ENCODE assay signal across 8 cellular contexts in the genomic region with DNA sequence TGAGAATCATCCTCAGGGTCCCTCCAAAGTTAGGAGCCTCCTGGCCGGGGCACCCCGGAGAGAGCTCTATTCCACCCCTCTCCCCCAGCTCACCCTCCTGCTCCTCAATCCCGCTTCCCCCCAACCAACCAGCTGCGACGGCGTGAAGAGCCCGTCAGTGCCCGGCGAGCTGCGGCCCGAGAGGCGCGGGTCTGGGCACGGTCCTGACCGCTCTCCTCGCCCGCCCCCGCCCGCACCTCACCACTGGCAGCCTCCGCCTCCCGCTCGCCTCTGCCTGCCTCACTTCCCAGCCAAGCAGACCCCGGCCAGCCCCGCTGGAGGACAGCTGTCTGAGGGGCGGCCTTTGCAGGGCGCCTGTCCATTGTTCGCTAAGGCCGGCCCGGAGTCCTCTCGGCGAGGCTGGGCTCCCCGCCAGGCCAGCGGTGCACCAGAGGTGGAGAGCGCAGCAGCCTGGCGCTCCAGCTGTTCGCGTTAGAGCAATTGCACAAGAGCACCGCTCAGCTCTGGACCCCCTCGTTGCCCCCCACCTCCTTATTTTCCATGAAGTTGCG. TPM values are rescaled to one million over a fixed set of nuclear protein-coding genes. Genes with fewer than 3 reads are reported as not detected.
DNase-seq lines count a peak whose midpoint lies in the region; ATAC-seq and TF ChIP-seq lines count a peak whose summit lies in the region.

No MANE protein-coding gene starts in this region.

- no peaks in the 10 kb centered on the region for H4K20me1 ChIP-seq in fibroblast of lung (ENCODE audit: control insufficient read depth, extremely low read depth, insufficient read depth, low read length)

- peak overlapping the region; percentile 46 for H3K4me2 ChIP-seq in fibroblast of lung (ENCODE audit: extremely low read depth, insufficient read depth, low read length)

- peak overlapping the region; percentile 57 for H2AFZ ChIP-seq in fibroblast of lung (ENCODE audit: low read length)

- H3K4me1 ChIP-seq in HAP-1: peaks cover 40% of the 10 kb centered on the region
- peaks cover 18% of the 10 kb centered on the region for H3K4me1 ChIP-seq in fibroblast of lung (ENCODE audit: control insufficient read depth, extremely low read depth, insufficient read depth, low read length)
- H3K4me1 ChIP-seq in muscle layer of duodenum (ENCODE audit: control insufficient read depth in 1 of 2, insufficient read depth in 2 of 2, low read length in 2 of 2): peaks cover 4 to 33% of the 10 kb centered on the region in 2 donors
- H3K4me1 ChIP-seq in vagina: peaks cover 39% of the 10 kb centered on the region

- POLR2A ChIA-PET in AG04450 (lab: Yijun Ruan, JAX): interaction anchor here (1.4 kb wide), 1 partner anchor 32 kb away, joined by 3 read pairs; no protein-coding TSS in a partner anchor

- peaks cover 13% of the 10 kb centered on the region for H3K27me3 ChIP-seq in AG04450 (ENCODE audit: control insufficient read depth, insufficient read depth, low read length)
- no peaks in the 10 kb centered on the region for H3K27me3 ChIP-seq in HAP-1 (ENCODE audit: low read depth)
- H3K27me3 ChIP-seq in fibroblast of lung (ENCODE audit: control insufficient read depth, insufficient read depth, low read length): no peaks in the 10 kb centered on the region
- peaks cover 27% of the 10 kb centered on the region for H3K27me3 ChIP-seq in muscle layer of duodenum (ENCODE audit: low read depth, low read length)
- no peaks in the 10 kb centered on the region for H3K27me3 ChIP-seq in vagina

- H3K79me2 ChIP-seq in fibroblast of lung (ENCODE audit: control insufficient read depth, insufficient read depth, low read length): peaks cover 53% of the 10 kb centered on the region

- intact Hi-C loops in activated CD4-positive, alpha-beta T cell treated with anti-CD3 and anti-CD28 coated beads, Interleukin-2, amount 10 ng/mL, durations not matched to agents 24 days and 14 days (cut with micrococcal nuclease): loop anchor here (5.0 to 10.0 kb wide), 3 partner anchors 144 to 676 kb away; a partner anchor contains a TSS
- intact Hi-C loops in vagina (cut with DNase I): loop anchor here (10.0 kb wide), 1 partner anchor 174 kb away; no protein-coding TSS in a partner anchor

- no peak for TF ChIP-seq CTCF in AG04450 (IDR thresholded peaks at IDR 0.05; ENCODE audit: low read depth, low read length)
- no peak for TF ChIP-seq CTCF in fibroblast of lung (conservative IDR thresholded peaks at IDR 0.05 in 1 of 2, IDR thresholded peaks at IDR 0.05 in 1 of 2; ENCODE audit: low read depth in 1 of 2, low read length in 2 of 2)
- TF ChIP-seq CTCF in vagina (IDR thresholded peaks at IDR 0.05): no peak

- peak overlapping the region; percentile 67 for H3K9ac ChIP-seq in fibroblast of lung (ENCODE audit: insufficient read depth, low read length)

- ATAC-seq in HG02973 (IDR thresholded peaks at IDR 0.05; ENCODE audit: unreplicated experiment) (no peak), HG03139 (IDR thresholded peaks at IDR 0.05; ENCODE audit: unreplicated experiment) (no peak)

- H3K4me3 Mint-ChIP-seq in activated CD4-positive, alpha-beta T cell treated with anti-CD3 and anti-CD28 coated beads, Interleukin-2, amount 10 ng/mL, durations not matched to agents 24 days and 14 days: peak overlapping the region; percentile 89

- no peaks in the 10 kb centered on the region for H3K9me3 Mint-ChIP-seq in activated CD4-positive, alpha-beta T cell treated with anti-CD3 and anti-CD28 coated beads, Interleukin-2, amount 10 ng/mL, durations not matched to agents 24 days and 14 days

- TF ChIP-seq POLR2A in vagina (IDR thresholded peaks at IDR 0.05): no peak

- CTCF ChIA-PET in AG04450 (lab: Charles Lee): interaction anchor here (1.5 to 1.8 kb wide), 2 partner anchors 31 to 173 kb away, joined by 3 to 6 read pairs; a partner anchor contains a TSS

- H3K4me3 ChIP-seq in AG04450 (ENCODE audit: low read depth, low read length): peak overlapping the region; percentile 76
- H3K4me3 ChIP-seq in HAP-1: peak overlapping the region; percentile 72
- peak overlapping the region; percentile 63 to 94 (median 86) for H3K4me3 ChIP-seq in fibroblast of lung (replicated peaks in 1 of 4; ENCODE audit: control extremely low read depth in 1 of 4, insufficient read depth in 1 of 4, low read depth in 3 of 4, low read length in 4 of 4)
- H3K4me3 ChIP-seq in muscle layer of duodenum (ENCODE audit: low read depth in 1 of 2, low read length in 2 of 2): peak overlapping the region; percentile 82 to 83
- H3K4me3 ChIP-seq in vagina: peak overlapping the region; percentile 72

- DNase-seq in AG04450 (ENCODE audit: low read depth, low spot score) (no peak), HAP-1 (ENCODE audit: low spot score in 2 of 2) (peak in 1 of 2 experiments; percentile 74), fibroblast of lung (ENCODE audit: low read depth in 2 of 2) (peak in 1 of 2 donors; percentile 56), vagina (ENCODE audit: extremely low spot score in 2 of 2) (peak in 1 of 2 donors; percentile 84)
- DNase-seq in activated CD4-positive, alpha-beta T cell treated with anti-CD3 and anti-CD28 coated beads, Interleukin-2, amount 10 ng/mL, durations not matched to agents 24 days and 14 days: peak; percentile 63

- H3K27ac ChIP-seq in AG04450 (ENCODE audit: low read depth, low read length): no peak overlapping the region
- H3K27ac ChIP-seq in fibroblast of lung (ENCODE audit: insufficient read depth, low read length): peak overlapping the region; percentile 84
- no peak overlapping the region for H3K27ac ChIP-seq in muscle layer of duodenum (ENCODE audit: low read length)
- H3K27ac ChIP-seq in vagina: peak overlapping the region; percentile 88

- peaks cover 42% of the 10 kb centered on the region for H3K27me3 Mint-ChIP-seq in activated CD4-positive, alpha-beta T cell treated with anti-CD3 and anti-CD28 coated beads, Interleukin-2, amount 10 ng/mL, durations not matched to agents 24 days and 14 days

- H3K9me3 ChIP-seq in AG04450 (ENCODE audit: control insufficient read depth, insufficient read depth, low read length) (no peaks in the 10 kb centered on the region; the same call in 1 of the 2 replicates), HAP-1 (no peaks in the 10 kb centered on the region), fibroblast of lung (ENCODE audit: control insufficient read depth, insufficient read depth, low read depth, low read length) (no peaks in the 10 kb centered on the region), muscle layer of duodenum (ENCODE audit: control insufficient read depth in 1 of 2, low read length in 2 of 2) (no peaks in the 10 kb centered on the region), vagina (no peaks in the 10 kb centered on the region)

- no peak overlapping the region for H3K27ac Mint-ChIP-seq in activated CD4-positive, alpha-beta T cell treated with anti-CD3 and anti-CD28 coated beads, Interleukin-2, amount 10 ng/mL, durations not matched to agents 24 days and 14 days

- H3K36me3 ChIP-seq in HAP-1 (replicated peaks) (no peaks in the 10 kb centered on the region), fibroblast of lung (ENCODE audit: control insufficient read depth, insufficient read depth, low read length) (no peaks in the 10 kb centered on the region), muscle layer of duodenum (ENCODE audit: control insufficient read depth in 1 of 2, insufficient read depth in 2 of 2, low read length in 2 of 2) (no peaks in the 10 kb centered on the region), vagina (no peaks in the 10 kb centered on the region)

- in situ Hi-C loops in HAP-1 (cut with MboI; ENCODE audit: low sequenced_read_pairs): loop anchor here (10.0 kb wide), 1 partner anchor 356 kb away; no protein-coding TSS in a partner anchor

- H3K36me3 Mint-ChIP-seq in activated CD4-positive, alpha-beta T cell treated with anti-CD3 and anti-CD28 coated beads, Interleukin-2, amount 10 ng/mL, durations not matched to agents 24 days and 14 days (ENCODE audit: low read depth): no peaks in the 10 kb centered on the region

- peaks cover 22% of the 10 kb centered on the region for H3K4me1 Mint-ChIP-seq in activated CD4-positive, alpha-beta T cell treated with anti-CD3 and anti-CD28 coated beads, Interleukin-2, amount 10 ng/mL, durations not matched to agents 24 days and 14 days

RNA-seq across cellular contexts. Expression of a gene that starts 1.2 kb away (rescaled TPM):
- polyA plus RNA-seq in AG04450 (2011; rRNA removed) (0.76 and 1.1 TPM in 2 replicates), fibroblast of lung (2.3 and 2.7 TPM in 2 replicates)
- 1.4 and 1.9 TPM in 2 replicates for polyA minus RNA-seq in AG04450 (2011; rRNA and poly(A)+ RNA removed)
- 0.09 and 0.26 TPM in 2 replicates for total RNA-seq in activated CD4-positive, alpha-beta T cell treated with anti-CD3 and anti-CD28 coated beads, Interleukin-2, amount 10 ng/mL, durations not matched to agents 24 days and 14 days
- total RNA-seq in fibroblast of lung (5.6 and 6.3 TPM in 2 replicates), vagina (13.3 TPM)
- 7.4 and 10.4 TPM in 2 replicates for polyA plus RNA-seq in fibroblast of lung (2012)
- 1.3 and 3.3 TPM in 2 replicates for polyA minus RNA-seq in fibroblast of lung (ENCODE audit: low replicate concordance)

RNA-seq across cellular contexts. Expression of a gene that starts 31.8 kb away (rescaled TPM):
- polyA plus RNA-seq in AG04450 (2011; rRNA removed) (17.0 and 19.1 TPM in 2 replicates), fibroblast of lung (13.8 and 14.4 TPM in 2 replicates)
- polyA minus RNA-seq in AG04450 (2011; rRNA and poly(A)+ RNA removed): 21.4 and 22.4 TPM in 2 replicates
- total RNA-seq in activated CD4-positive, alpha-beta T cell treated with anti-CD3 and anti-CD28 coated beads, Interleukin-2, amount 10 ng/mL, durations not matched to agents 24 days and 14 days: 13.3 and 14.2 TPM in 2 replicates
- total RNA-seq in fibroblast of lung (11.3 and 12.1 TPM in 2 replicates), vagina (18.7 TPM)
- 10.8 and 12.6 TPM in 2 replicates for polyA plus RNA-seq in fibroblast of lung (2012)
- polyA minus RNA-seq in fibroblast of lung (ENCODE audit: low replicate concordance): 12.8 and 29.9 TPM in 2 replicates

Comparison
In these comparisons a context has a peak if more than half of its experiments do, and no peak if none do; other contexts are left out.
1. H3K27ac ChIP-seq: peak in fibroblast of lung (single experiment) and vagina (single experiment); none in AG04450 (single experiment) and muscle layer of duodenum (single experiment).
2. Peak in every context shown above with its lines, with median percentiles within 50 percentile points of each other: H3K4me3 ChIP-seq.